1 cellular context compared by ENCODE assay signal in the genomic region with DNA sequence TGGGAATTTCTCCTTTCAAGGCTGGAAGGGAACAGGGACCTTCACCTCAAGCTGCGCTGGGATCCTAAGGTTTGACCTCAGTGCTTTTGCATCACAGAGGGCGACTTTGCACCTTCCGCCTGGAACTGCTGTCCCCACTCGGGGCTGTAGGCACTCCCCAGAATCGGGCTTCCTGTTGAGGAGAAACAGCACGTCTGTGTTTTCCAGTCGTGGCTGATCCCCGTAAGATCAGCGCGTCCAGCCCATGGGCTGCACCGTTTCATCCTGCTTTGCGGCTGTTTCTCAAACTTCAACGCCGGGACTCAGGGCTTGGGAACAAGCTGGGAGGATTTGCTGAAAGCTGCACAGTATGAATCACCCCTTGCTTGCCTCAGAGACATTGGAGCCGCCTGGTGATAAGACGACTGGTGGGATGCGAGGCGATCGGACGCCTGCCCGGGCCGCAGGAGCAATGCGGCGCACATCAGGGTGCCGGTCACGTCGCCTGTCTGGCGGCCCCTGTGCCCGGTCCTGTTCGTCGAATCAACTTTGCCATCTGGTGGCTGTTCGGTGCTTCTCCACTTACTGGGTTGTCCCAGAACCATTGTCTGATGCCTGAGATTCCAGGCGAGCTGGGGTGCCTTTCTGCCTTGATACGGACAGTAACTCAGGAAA.
TF ChIP-seq lines count a peak whose summit lies in the region.

No MANE protein-coding gene starts in this region.

TF ChIP-seq in HepG2, 621 proteins besides CTCF, POLR2A, EP300 and RAD21 (continued from another document):
- TF ChIP-seq, protein P1, sequence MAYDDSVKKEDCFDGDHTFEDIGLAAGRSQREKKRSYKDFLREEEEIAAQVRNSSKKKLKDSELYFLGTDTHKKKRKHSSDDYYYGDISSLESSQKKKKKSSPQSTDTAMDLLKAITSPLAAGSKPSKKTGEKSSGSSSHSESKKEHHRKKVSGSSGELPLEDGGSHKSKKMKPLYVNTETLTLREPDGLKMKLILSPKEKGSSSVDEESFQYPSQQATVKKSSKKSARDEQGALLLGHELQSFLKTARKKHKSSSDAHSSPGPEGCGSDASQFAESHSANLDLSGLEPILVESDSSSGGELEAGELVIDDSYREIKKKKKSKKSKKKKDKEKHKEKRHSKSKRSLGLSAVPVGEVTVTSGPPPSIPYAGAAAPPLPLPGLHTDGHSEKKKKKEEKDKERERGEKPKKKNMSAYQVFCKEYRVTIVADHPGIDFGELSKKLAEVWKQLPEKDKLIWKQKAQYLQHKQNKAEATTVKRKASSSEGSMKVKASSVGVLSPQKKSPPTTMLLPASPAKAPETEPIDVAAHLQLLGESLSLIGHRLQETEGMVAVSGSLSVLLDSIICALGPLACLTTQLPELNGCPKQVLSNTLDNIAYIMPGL (CRISPR knock-in tag; IDR thresholded peaks at IDR 0.05; ENCODE audit: borderline replicate concordance in 1 of 2, low read depth in 1 of 2), result 0 out of 4 replicates have a peak, but pooled peaks of 1 of the 2 experiments have one; percentile 30
- TF ChIP-seq ZNF768 (CRISPR knock-in tag; IDR thresholded peaks at IDR 0.05) (0 out of 2 replicates have a peak, but pooled peaks have one; percentile 10), KDM5B (CRISPR knock-in tag; IDR thresholded peaks at IDR 0.05; ENCODE audit: borderline replicate concordance) (0 out of 2 replicates have a peak, but pooled peaks have one; percentile 35), ZNF383 (CRISPR knock-in tag; IDR thresholded peaks at IDR 0.05; ENCODE audit: borderline replicate concordance) (no peak), PTBP1 (IDR thresholded peaks at IDR 0.05; ENCODE audit: low read depth, low read length, poor library complexity, severe bottlenecking) (no peak), HNF1B (CRISPR knock-in tag; IDR thresholded peaks at IDR 0.05) (0 out of 2 replicates have a peak, but pooled peaks have one; percentile 13), ZNF350 (CRISPR knock-in tag; IDR thresholded peaks at IDR 0.05; ENCODE audit: borderline replicate concordance, low read depth) (0 out of 2 replicates have a peak, but pooled peaks have one; percentile 29), ZBTB25 (CRISPR knock-in tag; IDR thresholded peaks at IDR 0.05) (0 out of 2 replicates have a peak, but pooled peaks have one; percentile 25), STAG1 (CRISPR knock-in tag; IDR thresholded peaks at IDR 0.05) (peak; percentile 91), TEAD3 (CRISPR knock-in tag; optimal IDR thresholded peaks at IDR 0.05; ENCODE audit: borderline replicate concordance) (peak; percentile 41), NFE2 (CRISPR knock-in tag; IDR thresholded peaks at IDR 0.05) (no peak), PAX8 (CRISPR knock-in tag; IDR thresholded peaks at IDR 0.05; ENCODE audit: borderline replicate concordance) (no peak), FOXC1 (CRISPR knock-in tag; IDR thresholded peaks at IDR 0.05; ENCODE audit: borderline replicate concordance) (0 out of 2 replicates have a peak, but pooled peaks have one; percentile 36), SALL2 (CRISPR knock-in tag; IDR thresholded peaks at IDR 0.05) (no peak), HOXA5 (CRISPR knock-in tag; IDR thresholded peaks at IDR 0.05) (no peak), SALL1 (CRISPR knock-in tag; IDR thresholded peaks at IDR 0.05) (peak; percentile 25; the same call in 1 of the 2 replicates), SPEN (CRISPR knock-in tag; IDR thresholded peaks at IDR 0.05; ENCODE audit: low read depth) (peak; percentile 54; the same call in 1 of the 2 replicates), BORCS8-MEF2B (CRISPR knock-in tag; IDR thresholded peaks at IDR 0.05) (0 out of 2 replicates have a peak, but pooled peaks have one; percentile 15), KDM2A (CRISPR knock-in tag; IDR thresholded peaks at IDR 0.05; ENCODE audit: borderline replicate concordance, low read depth) (peak; percentile 19; the same call in 1 of the 2 replicates), GATAD1 (CRISPR knock-in tag; IDR thresholded peaks at IDR 0.05) (0 out of 2 replicates have a peak, but pooled peaks have one; percentile 18), HNRNPLL (IDR thresholded peaks at IDR 0.05; ENCODE audit: low read depth, low read length, poor library complexity, severe bottlenecking) (peak; percentile 36), KLF16 (CRISPR knock-in tag; IDR thresholded peaks at IDR 0.05) (0 out of 4 replicates have a peak, but pooled peaks of 1 of the 2 experiments have one; percentile 20), EED (CRISPR knock-in tag; IDR thresholded peaks at IDR 0.05) (0 out of 2 replicates have a peak, but pooled peaks have one; percentile 39), SMC3 (IDR thresholded peaks at IDR 0.05; ENCODE audit: low read length) (peak; percentile 51), FOSL2 (CRISPR knock-in tag; IDR thresholded peaks at IDR 0.05) (peak; percentile 13; the same call in 1 of the 2 replicates)
- TF ChIP-seq, protein P2, sequence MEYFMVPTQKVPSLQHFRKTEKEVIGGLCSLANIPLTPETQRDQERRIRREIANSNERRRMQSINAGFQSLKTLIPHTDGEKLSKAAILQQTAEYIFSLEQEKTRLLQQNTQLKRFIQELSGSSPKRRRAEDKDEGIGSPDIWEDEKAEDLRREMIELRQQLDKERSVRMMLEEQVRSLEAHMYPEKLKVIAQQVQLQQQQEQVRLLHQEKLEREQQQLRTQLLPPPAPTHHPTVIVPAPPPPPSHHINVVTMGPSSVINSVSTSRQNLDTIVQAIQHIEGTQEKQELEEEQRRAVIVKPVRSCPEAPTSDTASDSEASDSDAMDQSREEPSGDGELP (IDR thresholded peaks at IDR 0.05; ENCODE audit: borderline replicate concordance, low read depth), result peak; percentile 14; the same call in 1 of the 2 replicates
- TF ChIP-seq, protein P3, sequence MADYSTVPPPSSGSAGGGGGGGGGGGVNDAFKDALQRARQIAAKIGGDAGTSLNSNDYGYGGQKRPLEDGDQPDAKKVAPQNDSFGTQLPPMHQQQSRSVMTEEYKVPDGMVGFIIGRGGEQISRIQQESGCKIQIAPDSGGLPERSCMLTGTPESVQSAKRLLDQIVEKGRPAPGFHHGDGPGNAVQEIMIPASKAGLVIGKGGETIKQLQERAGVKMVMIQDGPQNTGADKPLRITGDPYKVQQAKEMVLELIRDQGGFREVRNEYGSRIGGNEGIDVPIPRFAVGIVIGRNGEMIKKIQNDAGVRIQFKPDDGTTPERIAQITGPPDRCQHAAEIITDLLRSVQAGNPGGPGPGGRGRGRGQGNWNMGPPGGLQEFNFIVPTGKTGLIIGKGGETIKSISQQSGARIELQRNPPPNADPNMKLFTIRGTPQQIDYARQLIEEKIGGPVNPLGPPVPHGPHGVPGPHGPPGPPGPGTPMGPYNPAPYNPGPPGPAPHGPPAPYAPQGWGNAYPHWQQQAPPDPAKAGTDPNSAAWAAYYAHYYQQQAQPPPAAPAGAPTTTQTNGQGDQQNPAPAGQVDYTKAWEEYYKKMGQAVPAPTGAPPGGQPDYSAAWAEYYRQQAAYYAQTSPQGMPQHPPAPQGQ (CRISPR knock-in tag; IDR thresholded peaks at IDR 0.05; ENCODE audit: borderline replicate concordance), result no peak
- TF ChIP-seq, protein P4, sequence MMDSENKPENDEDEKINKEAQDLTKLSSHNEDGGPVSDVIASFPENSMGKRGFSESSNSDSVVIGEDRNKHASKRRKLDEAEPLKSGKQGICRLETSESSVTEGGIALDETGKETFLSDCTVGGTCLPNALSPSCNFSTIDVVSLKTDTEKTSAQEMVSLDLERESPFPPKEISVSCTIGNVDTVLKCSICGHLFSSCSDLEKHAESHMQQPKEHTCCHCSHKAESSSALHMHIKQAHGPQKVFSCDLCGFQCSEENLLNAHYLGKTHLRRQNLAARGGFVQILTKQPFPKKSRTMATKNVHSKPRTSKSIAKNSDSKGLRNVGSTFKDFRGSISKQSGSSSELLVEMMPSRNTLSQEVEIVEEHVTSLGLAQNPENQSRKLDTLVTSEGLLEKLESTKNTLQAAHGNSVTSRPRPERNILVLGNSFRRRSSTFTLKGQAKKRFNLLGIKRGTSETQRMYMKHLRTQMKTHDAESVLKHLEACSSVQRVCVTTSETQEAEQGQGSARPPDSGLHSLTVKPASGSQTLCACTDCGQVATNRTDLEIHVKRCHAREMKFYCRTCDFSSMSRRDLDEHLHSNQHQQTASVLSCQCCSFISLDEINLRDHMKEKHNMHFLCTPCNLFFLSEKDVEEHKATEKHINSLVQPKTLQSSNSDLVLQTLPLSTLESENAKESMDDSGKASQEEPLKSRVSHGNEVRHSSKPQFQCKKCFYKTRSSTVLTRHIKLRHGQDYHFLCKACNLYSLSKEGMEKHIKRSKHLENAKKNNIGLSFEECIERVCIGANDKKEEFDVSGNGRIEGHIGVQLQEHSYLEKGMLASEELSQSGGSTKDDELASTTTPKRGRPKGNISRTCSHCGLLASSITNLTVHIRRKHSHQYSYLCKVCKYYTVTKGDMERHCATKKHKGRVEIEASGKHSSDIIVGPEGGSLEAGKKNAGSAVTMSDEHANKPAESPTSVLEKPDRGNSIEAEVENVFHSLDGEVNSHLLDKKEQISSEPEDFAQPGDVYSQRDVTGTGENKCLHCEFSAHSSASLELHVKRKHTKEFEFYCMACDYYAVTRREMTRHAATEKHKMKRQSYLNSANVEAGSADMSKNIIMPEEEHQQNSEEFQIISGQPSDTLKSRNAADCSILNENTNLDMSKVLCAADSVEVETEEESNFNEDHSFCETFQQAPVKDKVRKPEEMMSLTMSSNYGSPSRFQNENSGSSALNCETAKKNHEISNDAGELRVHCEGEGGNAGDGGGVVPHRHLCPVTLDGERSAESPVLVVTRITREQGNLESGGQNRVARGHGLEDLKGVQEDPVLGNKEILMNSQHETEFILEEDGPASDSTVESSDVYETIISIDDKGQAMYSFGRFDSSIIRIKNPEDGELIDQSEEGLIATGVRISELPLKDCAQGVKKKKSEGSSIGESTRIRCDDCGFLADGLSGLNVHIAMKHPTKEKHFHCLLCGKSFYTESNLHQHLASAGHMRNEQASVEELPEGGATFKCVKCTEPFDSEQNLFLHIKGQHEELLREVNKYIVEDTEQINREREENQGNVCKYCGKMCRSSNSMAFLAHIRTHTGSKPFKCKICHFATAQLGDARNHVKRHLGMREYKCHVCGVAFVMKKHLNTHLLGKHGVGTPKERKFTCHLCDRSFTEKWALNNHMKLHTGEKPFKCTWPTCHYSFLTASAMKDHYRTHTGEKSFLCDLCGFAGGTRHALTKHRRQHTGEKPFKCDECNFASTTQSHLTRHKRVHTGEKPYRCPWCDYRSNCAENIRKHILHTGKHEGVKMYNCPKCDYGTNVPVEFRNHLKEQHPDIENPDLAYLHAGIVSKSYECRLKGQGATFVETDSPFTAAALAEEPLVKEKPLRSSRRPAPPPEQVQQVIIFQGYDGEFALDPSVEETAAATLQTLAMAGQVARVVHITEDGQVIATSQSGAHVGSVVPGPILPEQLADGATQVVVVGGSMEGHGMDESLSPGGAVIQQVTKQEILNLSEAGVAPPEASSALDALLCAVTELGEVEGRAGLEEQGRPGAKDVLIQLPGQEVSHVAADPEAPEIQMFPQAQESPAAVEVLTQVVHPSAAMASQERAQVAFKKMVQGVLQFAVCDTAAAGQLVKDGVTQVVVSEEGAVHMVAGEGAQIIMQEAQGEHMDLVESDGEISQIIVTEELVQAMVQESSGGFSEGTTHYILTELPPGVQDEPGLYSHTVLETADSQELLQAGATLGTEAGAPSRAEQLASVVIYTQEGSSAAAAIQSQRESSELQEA (CRISPR knock-in tag; IDR thresholded peaks at IDR 0.05; ENCODE audit: not compliant biosample characterization), result peak; percentile 20
